In genomic region chr12:118035194-118036041, GRCh38 we compare ENCODE assay signal across 9 cellular contexts. TPM values are rescaled to one million over a fixed set of nuclear protein-coding genes. Genes with fewer than 3 reads are reported as not detected.
DNase-seq lines count a peak whose midpoint lies in the region; ATAC-seq lines count a peak whose summit lies in the region.
"Had no signal": no experiment of that assay in that cellular context is flagged by ENCODE, and none has a peak within 500 bp of the region (broad histone marks: within the 10 kb centered on the region; RNA-seq: fewer than 3 reads in every experiment).

No MANE protein-coding gene starts in this region.

- no peak overlapping the region for H2BK120ac ChIP-seq in mesendoderm (ENCODE audit: low read depth, low read length)

- H3K9ac ChIP-seq in mesendoderm (ENCODE audit: low read length) = no peak overlapping the region
- H3K9ac ChIP-seq: parathyroid adenoma had no signal

- H3K36me3 Mint-ChIP-seq in activated T-helper 17 cell treated with anti-CD3 and anti-CD28 coated beads, Interleukin-2, amount 50 U/mL, for 72 hours (ENCODE audit: low read depth) = peaks cover 99% of the 10 kb centered on the region

- WGBS in mesendoderm (ENCODE audit: extremely low coverage, insufficient coverage, low lambda C conversion rate) = no CpG with 5 or more reads among the region's 9 CpGs

- H2BK15ac ChIP-seq in mesendoderm (replicated peaks; ENCODE audit: low read depth) = no peak overlapping the region

- H3K4ac ChIP-seq in mesendoderm (ENCODE audit: low read depth, low read length) = no peak overlapping the region

- no peak overlapping the region for H4K8ac ChIP-seq in mesendoderm (ENCODE audit: low read depth, low read length)

- H3K4me2 ChIP-seq in mesendoderm (ENCODE audit: low read length) = no peak overlapping the region

- no peaks in the 10 kb centered on the region for H3K27me3 ChIP-seq in mesendoderm (ENCODE audit: insufficient read depth, low read length, poor library complexity)

- no peak overlapping the region for H2AK5ac ChIP-seq in mesendoderm (ENCODE audit: low read length)

- peak; percentile 27 for DNase-seq in NCI-H2196 (lab: John Stamatoyannopoulos, UW; ENCODE audit: unreplicated experiment)
- DNase-seq in NCI-H2196 treated with DMSO at 0.1 percent for 48 hours (lab: John Stamatoyannopoulos, UW; ENCODE audit: unreplicated experiment) = no peak
- DNase-seq in mesendoderm = peak; percentile 48
- DNase-seq in islet precursor cell = no peak
- no peak for DNase-seq in NOMO-1 (lab: John Stamatoyannopoulos, UW; ENCODE audit: unreplicated experiment in 2 of 2)

- H3K23ac ChIP-seq in mesendoderm (ENCODE audit: low read length) = no peak overlapping the region

- no peaks in the 10 kb centered on the region for H3K27me3 Mint-ChIP-seq in activated T-helper 17 cell treated with anti-CD3 and anti-CD28 coated beads, Interleukin-2, amount 50 U/mL, for 72 hours

- H2BK5ac ChIP-seq in mesendoderm (ENCODE audit: low read length) = no peak overlapping the region

- peak overlapping the region; percentile 54 for H3K4me3 Mint-ChIP-seq in activated T-helper 17 cell treated with anti-CD3 and anti-CD28 coated beads, Interleukin-2, amount 50 U/mL, for 72 hours

- H3K27ac ChIP-seq in mesendoderm (ENCODE audit: low read depth, low read length) = peak overlapping the region; percentile 7
- H3K27ac ChIP-seq: parathyroid adenoma had no signal

- no peaks in the 10 kb centered on the region for H3K4me1 ChIP-seq in mesendoderm (ENCODE audit: control insufficient read depth, low read depth, low read length)
- H3K4me1 ChIP-seq: parathyroid adenoma had no signal

- H3K4me1 Mint-ChIP-seq in activated T-helper 17 cell treated with anti-CD3 and anti-CD28 coated beads, Interleukin-2, amount 50 U/mL, for 72 hours = peaks cover 41% of the 10 kb centered on the region

- H3K9me3 Mint-ChIP-seq in activated T-helper 17 cell treated with anti-CD3 and anti-CD28 coated beads, Interleukin-2, amount 50 U/mL, for 72 hours = no peaks in the 10 kb centered on the region

- ATAC-seq in GM19463 (IDR thresholded peaks at IDR 0.05; ENCODE audit: unreplicated experiment) (peak; percentile 88), HG03432 (IDR thresholded peaks at IDR 0.05; ENCODE audit: unreplicated experiment) (peak; percentile 88)
- peak; percentile 86 for ATAC-seq in activated T-helper 17 cell treated with anti-CD3 and anti-CD28 coated beads, Interleukin-2, amount 50 U/mL, for 72 hours (replicated peaks)

- H3K36me3 ChIP-seq in mesendoderm (ENCODE audit: control insufficient read depth, insufficient read depth, low read length) = peaks cover 27% of the 10 kb centered on the region

- H3K56ac ChIP-seq in mesendoderm (ENCODE audit: low read length) = no peak overlapping the region

- no peaks in the 10 kb centered on the region for H3K79me2 ChIP-seq in mesendoderm (ENCODE audit: control insufficient read depth, insufficient read depth, low read length)
- H3K79me2 ChIP-seq: parathyroid adenoma had no signal

- no peak overlapping the region for H3K18ac ChIP-seq in mesendoderm (ENCODE audit: low read length)

- H3K27ac Mint-ChIP-seq in activated T-helper 17 cell treated with anti-CD3 and anti-CD28 coated beads, Interleukin-2, amount 50 U/mL, for 72 hours = peak overlapping the region; percentile 90

- no peak overlapping the region for H4K5ac ChIP-seq in mesendoderm (ENCODE audit: low read length)

- H3K4me3 ChIP-seq in mesendoderm (ENCODE audit: low read length) = no peak overlapping the region

- H3K79me1 ChIP-seq in mesendoderm (ENCODE audit: low read length) = no peaks in the 10 kb centered on the region

RNA-seq across cellular contexts. Expression of gene RFC5, which starts 18.9 kb away (rescaled TPM):
- total RNA-seq in activated T-helper 17 cell treated with anti-CD3 and anti-CD28 coated beads, Interleukin-2, amount 50 U/mL, for 72 hours = 10 to 100 TPM; 53.7 to 64.4 TPM
- polyA plus RNA-seq in mesendoderm (2013, experiment 1 of 2) = 40.7 TPM
- 42.2 TPM for polyA plus RNA-seq in mesendoderm (2013, experiment 2 of 2)

RNA-seq across cellular contexts. Expression of gene WSB2, which starts 25.6 kb away (rescaled TPM):
- total RNA-seq in activated T-helper 17 cell treated with anti-CD3 and anti-CD28 coated beads, Interleukin-2, amount 50 U/mL, for 72 hours = 10 to 100 TPM; 59.5 to 76.7 TPM
- 43.8 TPM for polyA plus RNA-seq in mesendoderm (2013, experiment 1 of 2)
- 44.7 TPM for polyA plus RNA-seq in mesendoderm (2013, experiment 2 of 2)

Comparison
In these comparisons a context has a peak if more than half of its experiments do, and no peak if none do; other contexts are left out.
1. DNase-seq: peak in NCI-H2196 (single experiment) and mesendoderm (single experiment); none in NCI-H2196 treated with DMSO at 0.1 percent for 48 hours (single experiment), islet precursor cell (single experiment) and NOMO-1 (0 of 2).
2. Peak in every context shown above with its lines, with median percentiles within 50 percentile points of each other: ATAC-seq.